In genomic region chrX:45748443-45748842, GRCh38 we compare ENCODE assay signal across 21 cellular contexts.
DNase-seq lines count a peak whose midpoint lies in the region; ATAC-seq and TF ChIP-seq lines count a peak whose summit lies in the region.
"Had no signal": no experiment of that assay in that cellular context is flagged by ENCODE, and none has a peak within 500 bp of the region (broad histone marks: within the 10 kb centered on the region; RNA-seq: fewer than 3 reads in every experiment).

No MANE protein-coding gene starts in this region.

- peaks cover 5 to 42% of the 10 kb centered on the region in 2 donors for H3K4me1 ChIP-seq in left lung
- H3K4me1 ChIP-seq: parathyroid adenoma, SJCRH30 had no signal

- H3K27me3 Mint-ChIP-seq in stimulated activated naive CD8-positive, alpha-beta T cell treated with anti-CD3 and anti-CD28 coated beads, Interleukin-15, amount 100 ng/mL, for 72 hours, result no peaks in the 10 kb centered on the region
- no peaks in the 10 kb centered on the region for H3K27me3 Mint-ChIP-seq in activated T-helper 1 cell treated with anti-CD3 and anti-CD28 coated beads, Interleukin-12 subunit alpha, Interleukin-12 subunit beta, Interleukin-2, Interleukin-4 antibody, amounts not matched to agents 30 ng/mL and 10 ng/mL and 1 ng/mL, durations not matched to agents 14 hours and 24 hours and 36 hours (ENCODE audit: insufficient read depth)

- H3K4me3 Mint-ChIP-seq in stimulated activated naive CD8-positive, alpha-beta T cell treated with anti-CD3 and anti-CD28 coated beads, Interleukin-15, amount 100 ng/mL, for 72 hours, result peak overlapping the region in 1 of 2 donors; percentile 6
- H3K4me3 Mint-ChIP-seq in activated T-helper 1 cell treated with anti-CD3 and anti-CD28 coated beads, Interleukin-12 subunit alpha, Interleukin-12 subunit beta, Interleukin-2, Interleukin-4 antibody, amounts not matched to agents 30 ng/mL and 10 ng/mL and 1 ng/mL, durations not matched to agents 14 hours and 24 hours and 36 hours, result peak overlapping the region; percentile 15

- no peaks in the 10 kb centered on the region for H3K9me3 Mint-ChIP-seq in stimulated activated naive CD8-positive, alpha-beta T cell treated with anti-CD3 and anti-CD28 coated beads, Interleukin-15, amount 100 ng/mL, for 72 hours
- H3K9me3 Mint-ChIP-seq in activated T-helper 1 cell treated with anti-CD3 and anti-CD28 coated beads, Interleukin-12 subunit alpha, Interleukin-12 subunit beta, Interleukin-2, Interleukin-4 antibody, amounts not matched to agents 30 ng/mL and 10 ng/mL and 1 ng/mL, durations not matched to agents 14 hours and 24 hours and 36 hours, result no peaks in the 10 kb centered on the region

- intact Hi-C loops in activated T-helper 1 cell treated with anti-CD3 and anti-CD28 coated beads, Interleukin-12 subunit alpha, Interleukin-12 subunit beta, Interleukin-2, Interleukin-4 antibody, amounts not matched to agents 30 ng/mL and 10 ng/mL and 1 ng/mL, durations not matched to agents 14 hours and 24 hours and 36 hours (cut with micrococcal nuclease), result loop anchor here (2.0 kb wide), 1 partner anchor 628 kb away; no protein-coding TSS in a partner anchor
- intact Hi-C loops in left lung (cut with DNase I), result no loop called here

- peak overlapping the region in 1 of 2 donors; percentile 6 for H3K27ac Mint-ChIP-seq in stimulated activated naive CD8-positive, alpha-beta T cell treated with anti-CD3 and anti-CD28 coated beads, Interleukin-15, amount 100 ng/mL, for 72 hours
- peak overlapping the region; percentile 73 for H3K27ac Mint-ChIP-seq in activated T-helper 1 cell treated with anti-CD3 and anti-CD28 coated beads, Interleukin-12 subunit alpha, Interleukin-12 subunit beta, Interleukin-2, Interleukin-4 antibody, amounts not matched to agents 30 ng/mL and 10 ng/mL and 1 ng/mL, durations not matched to agents 14 hours and 24 hours and 36 hours

- H3K4me3 ChIP-seq in left lung, result no peak overlapping the region
- H3K4me3 ChIP-seq: esophagus squamous epithelium, K562, SJCRH30, vagina had no signal

- peaks cover 48% of the 10 kb centered on the region for H3K36me3 Mint-ChIP-seq in activated T-helper 1 cell treated with anti-CD3 and anti-CD28 coated beads, Interleukin-12 subunit alpha, Interleukin-12 subunit beta, Interleukin-2, Interleukin-4 antibody, amounts not matched to agents 30 ng/mL and 10 ng/mL and 1 ng/mL, durations not matched to agents 14 hours and 24 hours and 36 hours (ENCODE audit: low read depth)

- H3K27me3 ChIP-seq in left lung, result no peaks in the 10 kb centered on the region
- H3K27me3 ChIP-seq: brain microvascular endothelial cell, esophagus squamous epithelium, SJCRH30, vagina had no signal

- peak; percentile 55 for ATAC-seq in stimulated activated naive CD8-positive, alpha-beta T cell treated with anti-CD3 and anti-CD28 coated beads, Interleukin-15, Interleukin-2, amounts not matched to agents 100 U/mL and 50 U/mL, for 24 hours
- ATAC-seq in stimulated activated naive CD8-positive, alpha-beta T cell treated with anti-CD3 and anti-CD28 coated beads, Interleukin-15, amount 100 ng/mL, for 72 hours, result no peak
- ATAC-seq in left lung (no peak), GM21619 (IDR thresholded peaks at IDR 0.05; ENCODE audit: unreplicated experiment) (no peak)
- ATAC-seq: K562 had no signal

- no peak for TF ChIP-seq CTCF in left lung (IDR thresholded peaks at IDR 0.05)

- H3K4me1 Mint-ChIP-seq in stimulated activated naive CD8-positive, alpha-beta T cell treated with anti-CD3 and anti-CD28 coated beads, Interleukin-15, amount 100 ng/mL, for 72 hours, result peaks cover 17% of the 10 kb centered on the region
- peaks cover 40% of the 10 kb centered on the region for H3K4me1 Mint-ChIP-seq in activated T-helper 1 cell treated with anti-CD3 and anti-CD28 coated beads, Interleukin-12 subunit alpha, Interleukin-12 subunit beta, Interleukin-2, Interleukin-4 antibody, amounts not matched to agents 30 ng/mL and 10 ng/mL and 1 ng/mL, durations not matched to agents 14 hours and 24 hours and 36 hours (ENCODE audit: low read depth)

- DNase-seq in stimulated activated naive CD8-positive, alpha-beta T cell treated with anti-CD3 and anti-CD28 coated beads, Interleukin-15, Interleukin-2, amounts not matched to agents 100 U/mL and 50 U/mL, for 24 hours, result no peak
- no peak for DNase-seq in stimulated activated naive CD8-positive, alpha-beta T cell treated with anti-CD3 and anti-CD28 coated beads, Interleukin-15, amount 100 ng/mL, for 72 hours
- DNase-seq in activated T-helper 1 cell treated with anti-CD3 and anti-CD28 coated beads, Interleukin-12 subunit alpha, Interleukin-12 subunit beta, Interleukin-2, Interleukin-4 antibody, amounts not matched to agents 30 ng/mL and 10 ng/mL and 1 ng/mL, durations not matched to agents 14 hours and 24 hours and 36 hours (ENCODE audit: low spot score), result no peak
- DNase-seq in left lung (no peak), T-helper 1 cell (no peak), NCI-H2081 treated with DMSO at 0.1 percent for 48 hours (lab: John Stamatoyannopoulos, UW) (no peak), HPDE6-E6E7 (ENCODE audit: extremely low spot score) (no peak)
- DNase-seq: activated CD4-positive, alpha-beta T cell treated with anti-CD3 and anti-CD28 coated beads, Interleukin-2, amount 50 U/mL, for 48 hours; activated naive CD4-positive, alpha-beta T cell; AML-193; brain microvascular endothelial cell; esophagus squamous epithelium; GDM1; NCI-H1417; NCI-H2227 treated with DMSO at 0.1 percent for 48 hours; SJCRH30; stimulated activated naive CD4-positive, alpha-beta T cell treated with Interleukin-2 at 50 U/mL for 16 hours had no signal

- no peaks in the 10 kb centered on the region for H3K9me3 ChIP-seq in left lung
- H3K9me3 ChIP-seq: esophagus squamous epithelium, SJCRH30, vagina had no signal

- H3K27ac ChIP-seq in left lung, result peak overlapping the region; percentile 17 to 48
- H3K27ac ChIP-seq: brain microvascular endothelial cell, parathyroid adenoma, SJCRH30, vagina had no signal

- H3K36me3 ChIP-seq in left lung, result peaks cover 0 to 14% of the 10 kb centered on the region in 2 donors
- H3K36me3 ChIP-seq: SJCRH30, vagina had no signal
